ENCODE assay signal across 20 cellular contexts in the genomic region with DNA sequence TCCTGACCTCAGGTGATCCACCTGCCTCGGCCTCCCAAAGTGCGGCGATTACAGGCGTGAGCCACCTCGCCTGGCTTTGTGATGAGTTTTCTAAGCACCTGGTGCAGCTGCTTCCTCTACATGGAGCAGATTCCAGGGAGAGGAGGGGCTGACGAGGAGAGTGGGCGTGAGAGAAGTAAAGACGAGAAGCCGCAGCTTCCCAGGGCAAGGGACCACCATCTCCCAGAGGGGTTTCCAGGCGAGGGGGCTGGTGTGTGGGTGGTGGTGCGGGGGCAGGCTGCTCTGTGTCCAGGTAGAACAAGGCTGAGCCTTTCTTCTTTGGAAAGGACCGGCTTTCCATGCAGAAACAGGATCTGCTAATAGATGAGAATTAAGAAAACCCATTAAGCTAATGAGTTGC.
"Had no signal": no experiment of that assay in that cellular context is flagged by ENCODE, and none has a peak within 500 bp of the region (broad histone marks: within the 10 kb centered on the region; RNA-seq: fewer than 3 reads in every experiment).

No MANE protein-coding gene starts in this region.

- H3K4me3 Mint-ChIP-seq: naive thymus-derived CD8-positive, alpha-beta T cell; stimulated activated memory B cell treated with anti-CD40 and anti-IgM and Interleukin-4, amounts not matched to agents 10 μg/mL and 1 μg/mL and 100 μg/mL, for 72 hours; stimulated activated naive CD8-positive, alpha-beta T cell treated with anti-CD3 and anti-CD28 coated beads, Interleukin-15, Interleukin-2, amounts not matched to agents 100 ng/mL and 50 ng/mL, for 24 hours had no signal

- H3K27me3 ChIP-seq: vagina had no signal

- H3K4me1 Mint-ChIP-seq: naive thymus-derived CD8-positive, alpha-beta T cell had no signal

- H3K36me3 ChIP-seq: esophagus squamous epithelium, gastroesophageal sphincter, spleen, tibial artery, upper lobe of right lung, vagina had no signal

- H3K27ac ChIP-seq: esophagus squamous epithelium, gastroesophageal sphincter, spleen, tibial artery, upper lobe of right lung, vagina had no signal

- H3K9me3 Mint-ChIP-seq: naive thymus-derived CD8-positive, alpha-beta T cell; stimulated activated memory B cell treated with anti-CD40 and anti-IgM and Interleukin-4, amounts not matched to agents 10 μg/mL and 1 μg/mL and 100 μg/mL, for 72 hours; stimulated activated naive CD8-positive, alpha-beta T cell treated with anti-CD3 and anti-CD28 coated beads, Interleukin-15, Interleukin-2, amounts not matched to agents 100 ng/mL and 50 ng/mL, for 24 hours had no signal

- H3K36me3 Mint-ChIP-seq: naive thymus-derived CD8-positive, alpha-beta T cell; stimulated activated memory B cell treated with anti-CD40 and anti-IgM and Interleukin-4, amounts not matched to agents 10 μg/mL and 1 μg/mL and 100 μg/mL, for 72 hours had no signal

- H3K4me3 ChIP-seq: esophagus squamous epithelium, gastroesophageal sphincter, mucosa of descending colon, spleen, tibial artery, upper lobe of right lung, vagina had no signal

- H3K9me3 ChIP-seq: esophagus squamous epithelium, gastroesophageal sphincter, mucosa of descending colon, spleen, tibial artery, upper lobe of right lung, vagina had no signal

- ATAC-seq: gastroesophageal sphincter; left lobe of liver; mucosa of descending colon; naive thymus-derived CD8-positive, alpha-beta T cell; sciatic nerve; stimulated activated memory B cell treated with anti-CD40 and anti-IgM and Interleukin-4, amounts not matched to agents 10 μg/mL and 1 μg/mL and 100 μg/mL, for 72 hours; upper lobe of right lung had no signal

- H3K27ac Mint-ChIP-seq: stimulated activated memory B cell treated with anti-CD40 and anti-IgM and Interleukin-4, amounts not matched to agents 10 μg/mL and 1 μg/mL and 100 μg/mL, for 72 hours; stimulated activated naive CD8-positive, alpha-beta T cell treated with anti-CD3 and anti-CD28 coated beads, Interleukin-15, Interleukin-2, amounts not matched to agents 100 ng/mL and 50 ng/mL, for 24 hours had no signal

- H3K4me1 ChIP-seq: gastroesophageal sphincter, spleen, tibial artery, upper lobe of right lung, vagina had no signal

- DNase-seq: cortex of kidney; effector memory CD4-positive, alpha-beta T cell; esophagus squamous epithelium; foreskin fibroblast; mammary epithelial cell; mucosa of descending colon; naive thymus-derived CD8-positive, alpha-beta T cell; posterior cingulate gyrus; spleen; stimulated activated CD4-positive, alpha-beta T cell treated with anti-CD3 and anti-CD28 coated beads, Interleukin-15, amount 100 ng/mL, for 24 hours; stimulated activated CD4-positive, alpha-beta T cell treated with anti-CD3 and anti-CD28 coated beads, Interleukin-1b, Interleukin-23, amount 100 ng/mL, for 48 hours; stimulated activated CD4-positive, alpha-beta T cell treated with anti-CD3 and anti-CD28 coated beads, Interleukin-4, amount 100 ng/mL, for 24 hours; tibial artery; upper lobe of right lung had no signal
